ENCODE assay signal across 26 cellular contexts in the genomic region with DNA sequence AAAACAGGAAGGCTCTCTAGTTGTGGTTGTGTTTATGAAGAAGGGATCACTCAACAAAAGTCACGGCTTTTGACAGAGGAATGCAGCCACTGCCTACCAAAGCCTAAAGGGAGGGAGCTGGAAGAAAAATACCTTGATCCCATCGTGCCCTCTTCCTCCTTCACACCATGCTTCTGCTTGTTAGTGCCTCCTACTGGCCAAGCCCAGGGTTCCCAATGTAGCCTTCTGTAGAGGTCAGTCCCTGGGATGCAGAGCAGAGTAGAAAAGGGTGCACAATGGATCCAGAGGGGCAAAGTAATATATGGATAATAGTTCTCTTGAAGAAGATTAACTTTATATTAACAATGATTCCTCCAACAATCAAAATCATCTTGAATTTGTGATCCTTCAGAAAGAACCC.
DNase-seq lines count a peak whose midpoint lies in the region; ATAC-seq and TF ChIP-seq lines count a peak whose summit lies in the region.
"Had no signal": no experiment of that assay in that cellular context is flagged by ENCODE, and none has a peak within 500 bp of the region (broad histone marks: within the 10 kb centered on the region; RNA-seq: fewer than 3 reads in every experiment).

No MANE protein-coding gene starts in this region.

- no peak for DNase-seq in GM12864 (ENCODE audit: low read depth)
- DNase-seq in LNCaP clone FGC (ENCODE audit: low read depth), result no peak
- DNase-seq in SK-MEL-5 (ENCODE audit: low read depth, low spot score), result peak; percentile 33
- no peak for DNase-seq in nephron progenitor cell
- DNase-seq in activated T-helper 1 cell treated with anti-CD3 and anti-CD28 coated beads, Interleukin-12 subunit alpha, Interleukin-12 subunit beta, Interleukin-2, Interleukin-4 antibody, amounts not matched to agents 30 ng/mL and 10 ng/mL and 1 ng/mL, durations not matched to agents 14 hours and 24 hours and 36 hours (ENCODE audit: low spot score), result no peak
- no peak for DNase-seq in activated T-cell treated with anti-CD3 and anti-CD28 coated beads, Interleukin-2, amount 50 U/mL, for 48 hours
- DNase-seq: activated CD4-positive, alpha-beta T cell treated with anti-CD3 and anti-CD28 coated beads, Interleukin-2, amount 50 U/mL, for 48 hours; activated CD4-positive, CD25-positive, alpha-beta regulatory T cell; activated CD8-positive, alpha-beta memory T cell treated with anti-CD3 and anti-CD28 coated beads, Interleukin-2, amount 50 U/mL, for 4 hours; activated effector memory CD4-positive, alpha-beta T cell treated with Interleukin-2 at 50 U/mL for 16 hours; anterior cingulate cortex; CD4-positive, alpha-beta T cell; colonic mucosa; effector CD8-positive, alpha-beta T cell; GOT3; lower lobe of right lung; natural killer cell; NCI-H345; PC-9; Right ventricle myocardium superior; stimulated activated naive CD8-positive, alpha-beta T cell treated with anti-CD3 and anti-CD28 coated beads, Interleukin-15, Interleukin-2, amounts not matched to agents 100 U/mL and 50 U/mL, for 24 hours; uterus had no signal

- intact Hi-C loops in activated T-helper 1 cell treated with anti-CD3 and anti-CD28 coated beads, Interleukin-12 subunit alpha, Interleukin-12 subunit beta, Interleukin-2, Interleukin-4 antibody, amounts not matched to agents 30 ng/mL and 10 ng/mL and 1 ng/mL, durations not matched to agents 14 hours and 24 hours and 36 hours (cut with micrococcal nuclease), result no loop called here

- H3K9me3 Mint-ChIP-seq in nephron progenitor cell, result no peaks in the 10 kb centered on the region
- no peaks in the 10 kb centered on the region for H3K9me3 Mint-ChIP-seq in activated T-helper 1 cell treated with anti-CD3 and anti-CD28 coated beads, Interleukin-12 subunit alpha, Interleukin-12 subunit beta, Interleukin-2, Interleukin-4 antibody, amounts not matched to agents 30 ng/mL and 10 ng/mL and 1 ng/mL, durations not matched to agents 14 hours and 24 hours and 36 hours

- TF ChIP-seq CTCF in GM12864 (IDR thresholded peaks at IDR 0.05; ENCODE audit: low read depth, low read length, missing control alignments) (peak; percentile 36), LNCaP clone FGC (IDR thresholded peaks at IDR 0.05; ENCODE audit: control insufficient read depth, extremely low read depth, insufficient read depth) (0 out of 2 replicates have a peak, but pooled peaks have one; percentile 16), nephron progenitor cell (IDR thresholded peaks at IDR 0.05) (peak; percentile 7)

- H3K36me3 Mint-ChIP-seq in nephron progenitor cell (ENCODE audit: low read depth), result no peaks in the 10 kb centered on the region
- no peaks in the 10 kb centered on the region for H3K36me3 Mint-ChIP-seq in activated T-helper 1 cell treated with anti-CD3 and anti-CD28 coated beads, Interleukin-12 subunit alpha, Interleukin-12 subunit beta, Interleukin-2, Interleukin-4 antibody, amounts not matched to agents 30 ng/mL and 10 ng/mL and 1 ng/mL, durations not matched to agents 14 hours and 24 hours and 36 hours (ENCODE audit: low read depth)
- H3K36me3 Mint-ChIP-seq: activated naive CD8-positive, alpha-beta T cell; natural killer cell had no signal

- in situ Hi-C loops in SK-MEL-5 (cut with HindIII; ENCODE audit: low pct_unique_long_range_greater_than_20kb, low sequenced_read_pairs), result no loop called here

- no peak overlapping the region for H3K27ac Mint-ChIP-seq in nephron progenitor cell
- H3K27ac Mint-ChIP-seq in activated T-helper 1 cell treated with anti-CD3 and anti-CD28 coated beads, Interleukin-12 subunit alpha, Interleukin-12 subunit beta, Interleukin-2, Interleukin-4 antibody, amounts not matched to agents 30 ng/mL and 10 ng/mL and 1 ng/mL, durations not matched to agents 14 hours and 24 hours and 36 hours, result no peak overlapping the region
- H3K27ac Mint-ChIP-seq: activated naive CD8-positive, alpha-beta T cell; CD4-positive, alpha-beta T cell; natural killer cell had no signal

- H3K4me3 Mint-ChIP-seq in nephron progenitor cell, result no peak overlapping the region
- H3K4me3 Mint-ChIP-seq in activated T-helper 1 cell treated with anti-CD3 and anti-CD28 coated beads, Interleukin-12 subunit alpha, Interleukin-12 subunit beta, Interleukin-2, Interleukin-4 antibody, amounts not matched to agents 30 ng/mL and 10 ng/mL and 1 ng/mL, durations not matched to agents 14 hours and 24 hours and 36 hours, result no peak overlapping the region
- H3K4me3 Mint-ChIP-seq: activated naive CD8-positive, alpha-beta T cell; CD4-positive, alpha-beta T cell; natural killer cell had no signal

- peaks cover 4% of the 10 kb centered on the region for H3K27me3 Mint-ChIP-seq in nephron progenitor cell (ENCODE audit: low read depth, poor library complexity)
- H3K27me3 Mint-ChIP-seq in activated T-helper 1 cell treated with anti-CD3 and anti-CD28 coated beads, Interleukin-12 subunit alpha, Interleukin-12 subunit beta, Interleukin-2, Interleukin-4 antibody, amounts not matched to agents 30 ng/mL and 10 ng/mL and 1 ng/mL, durations not matched to agents 14 hours and 24 hours and 36 hours (ENCODE audit: insufficient read depth), result no peaks in the 10 kb centered on the region
- H3K27me3 Mint-ChIP-seq: CD4-positive, alpha-beta T cell had no signal

- no peak for ATAC-seq in HG03571 (IDR thresholded peaks at IDR 0.05; ENCODE audit: unreplicated experiment)
- ATAC-seq: K562; lower lobe of right lung; natural killer cell; stimulated activated naive CD8-positive, alpha-beta T cell treated with anti-CD3 and anti-CD28 coated beads, Interleukin-15, Interleukin-2, amounts not matched to agents 100 U/mL and 50 U/mL, for 24 hours had no signal

- H3K4me1 Mint-ChIP-seq in nephron progenitor cell, result no peaks in the 10 kb centered on the region
- H3K4me1 Mint-ChIP-seq in activated T-helper 1 cell treated with anti-CD3 and anti-CD28 coated beads, Interleukin-12 subunit alpha, Interleukin-12 subunit beta, Interleukin-2, Interleukin-4 antibody, amounts not matched to agents 30 ng/mL and 10 ng/mL and 1 ng/mL, durations not matched to agents 14 hours and 24 hours and 36 hours (ENCODE audit: low read depth), result no peaks in the 10 kb centered on the region
- H3K4me1 Mint-ChIP-seq: natural killer cell had no signal

- H3K4me3 ChIP-seq in GM12864 (ENCODE audit: low read depth, low read length), result no peak overlapping the region
- no peak overlapping the region for H3K4me3 ChIP-seq in LNCaP clone FGC (ENCODE audit: low read depth, low read length)
- H3K4me3 ChIP-seq: colonic mucosa, K562, lower lobe of right lung, PC-9, skin epidermis, uterus had no signal
